Comparison of ENCODE assay signal across 13 cellular contexts in the genomic region with DNA sequence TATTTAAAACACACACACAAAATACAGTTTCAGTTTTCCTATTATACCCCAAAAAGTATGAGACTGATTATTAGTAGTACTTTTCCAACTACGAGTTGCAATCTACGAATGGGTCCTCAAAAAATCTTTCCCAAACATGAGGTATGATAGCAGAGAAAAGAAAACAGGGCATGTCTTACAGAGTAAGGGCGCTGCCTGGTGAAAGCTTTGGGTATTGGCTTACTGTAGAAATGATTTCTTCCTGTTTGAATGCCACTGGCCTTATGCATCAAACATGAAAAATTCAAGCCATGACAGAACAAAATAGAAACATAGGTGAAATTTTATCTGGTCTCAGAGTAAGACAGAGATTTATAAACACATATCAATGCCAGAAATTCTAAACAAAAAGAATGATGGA.
DNase-seq lines count a peak whose midpoint lies in the region; ATAC-seq and TF ChIP-seq lines count a peak whose summit lies in the region.
"Had no signal": no experiment of that assay in that cellular context is flagged by ENCODE, and none has a peak within 500 bp of the region (broad histone marks: within the 10 kb centered on the region; RNA-seq: fewer than 3 reads in every experiment).

No MANE protein-coding gene starts in this region.

- ATAC-seq in RWPE2 (ENCODE audit: low read depth) (peak; percentile 41; the same call in 1 of the 3 replicates), GM21786 (IDR thresholded peaks at IDR 0.05; ENCODE audit: unreplicated experiment) (no peak)

- WGBS in hepatocyte (ENCODE audit: low lambda C conversion rate, missing lambda C conversion rate), result 81% methylated on average over 3 of the region's 3 CpGs
- 81% methylated on average over 3 of the region's 3 CpGs for WGBS in esophagus squamous epithelium, 2 donors

- TF ChIP-seq CTCF in C4-2B (conservative IDR thresholded peaks at IDR 0.05), result peak; percentile 55
- TF ChIP-seq CTCF in RWPE2 (IDR thresholded peaks at IDR 0.05; ENCODE audit: poor library complexity, severe bottlenecking), result peak; percentile 45
- TF ChIP-seq CTCF in hepatocyte (IDR thresholded peaks at IDR 0.05; ENCODE audit: poor library complexity), result peak; percentile 33
- peak in 2 of 6 experiments; percentile 4 to 37 for TF ChIP-seq CTCF in esophagus squamous epithelium (IDR thresholded peaks at IDR 0.05)

- no peak for TF ChIP-seq POLR2A in esophagus squamous epithelium (IDR thresholded peaks at IDR 0.05)

- no peaks in the 10 kb centered on the region for H3K9me2 ChIP-seq in hepatocyte (replicated peaks; ENCODE audit: insufficient read depth)

- no peaks in the 10 kb centered on the region for H4K20me1 ChIP-seq in hepatocyte (ENCODE audit: insufficient read depth, poor library complexity, severe bottlenecking)

- no peak overlapping the region for H2AFZ ChIP-seq in hepatocyte

- intact Hi-C loops in esophagus squamous epithelium (cut with DNase I), result no loop called here

- H3K36me3 ChIP-seq in RWPE2 (ENCODE audit: low read depth) (no peaks in the 10 kb centered on the region), hepatocyte (replicated peaks; ENCODE audit: insufficient read depth, low read depth) (no peaks in the 10 kb centered on the region), esophagus squamous epithelium (no peaks in the 10 kb centered on the region)

- no peaks in the 10 kb centered on the region for H3K79me2 ChIP-seq in hepatocyte

- H3K9me3 ChIP-seq in RWPE2 (ENCODE audit: severe bottlenecking), result no peaks in the 10 kb centered on the region
- no peaks in the 10 kb centered on the region for H3K9me3 ChIP-seq in hepatocyte (ENCODE audit: low read depth)
- no peaks in the 10 kb centered on the region for H3K9me3 ChIP-seq in esophagus squamous epithelium

- H3K4me2 ChIP-seq in hepatocyte, result no peak overlapping the region

- H3K4me1 ChIP-seq in RWPE2 (ENCODE audit: insufficient read depth, poor library complexity, severe bottlenecking) (no peaks in the 10 kb centered on the region), hepatocyte (ENCODE audit: insufficient read depth) (no peaks in the 10 kb centered on the region), esophagus squamous epithelium (no peaks in the 10 kb centered on the region)

- H3K27ac ChIP-seq in C4-2B (no peak overlapping the region), RWPE2 (ENCODE audit: poor library complexity, severe bottlenecking) (no peak overlapping the region), hepatocyte (no peak overlapping the region), esophagus squamous epithelium (no peak overlapping the region)

- DNase-seq in ELR (ENCODE audit: low read depth), result peak; percentile 17
- no peak for DNase-seq in RWPE2 (ENCODE audit: low spot score)
- DNase-seq in hepatocyte (ENCODE audit: low spot score), result no peak
- DNase-seq in esophagus squamous epithelium (lab: John Stamatoyannopoulos, UW), result no peak
- DNase-seq in Ammon's horn (ENCODE audit: low spot score), result no peak
- DNase-seq: activated CD4-positive, alpha-beta T cell treated with anti-CD3 and anti-CD28 coated beads, Interleukin-2, amount 50 U/mL, for 1 hour; activated naive CD4-positive, alpha-beta T cell; cortex of kidney; hypothalamus; NCI-H2171 treated with DMSO at 0.1 percent for 48 hours; SHP77 had no signal

- H3K4me3 ChIP-seq in RWPE2 (ENCODE audit: severe bottlenecking) (no peak overlapping the region), hepatocyte (no peak overlapping the region), esophagus squamous epithelium (no peak overlapping the region)

- H3K27me3 ChIP-seq in RWPE2 (ENCODE audit: insufficient read depth, poor library complexity, severe bottlenecking), result no peaks in the 10 kb centered on the region
- H3K27me3 ChIP-seq in hepatocyte, result no peaks in the 10 kb centered on the region
- no peaks in the 10 kb centered on the region for H3K27me3 ChIP-seq in esophagus squamous epithelium
